ENCODE assay signal across 8 cellular contexts in the genomic region with DNA sequence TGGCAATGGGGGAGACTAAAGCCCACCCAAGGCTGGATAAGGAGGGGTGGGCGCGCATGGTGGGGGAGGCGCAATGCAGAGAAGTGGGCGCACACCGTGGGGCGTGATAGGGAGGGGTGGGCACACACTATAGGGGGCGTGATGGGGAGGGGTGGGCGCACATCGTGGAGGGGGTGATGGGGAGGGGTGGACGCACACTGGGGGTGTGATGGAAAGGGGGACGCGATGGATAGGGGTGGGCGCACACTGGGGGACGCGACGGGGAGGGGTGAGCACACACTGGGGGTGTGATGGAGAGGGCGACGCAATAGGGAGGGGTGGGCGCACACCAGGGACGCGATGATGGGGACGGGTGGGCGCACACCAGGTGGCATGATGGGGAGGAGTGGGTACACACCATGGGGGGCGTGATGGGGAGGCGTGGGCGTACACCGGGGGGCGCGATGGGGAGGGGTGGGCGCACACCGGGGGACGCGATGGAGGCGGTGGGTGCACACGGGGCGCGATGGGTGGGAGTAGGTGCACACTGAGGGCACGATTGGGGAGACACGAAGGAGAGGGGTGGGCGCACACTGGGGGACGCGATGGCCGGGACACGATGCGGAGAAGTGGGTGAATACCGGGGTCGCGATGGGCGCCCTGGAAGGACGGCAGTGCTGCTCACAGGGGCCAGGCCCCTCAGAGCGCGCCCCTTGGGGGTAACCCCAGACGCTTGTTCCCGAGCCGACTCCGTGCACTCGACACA. TPM values are rescaled to one million over a fixed set of nuclear protein-coding genes. Genes with fewer than 3 reads are reported as not detected.
DNase-seq lines count a peak whose midpoint lies in the region; TF ChIP-seq lines count a peak whose summit lies in the region.

No MANE protein-coding gene starts in this region.

- peaks cover 7% of the 10 kb centered on the region for H3K4me1 Mint-ChIP-seq in activated T-helper 2 cell treated with anti-CD3 and anti-CD28 coated beads, Interferon-gamma antibody, Interleukin-2, Interleukin-4, amounts not matched to agents 10 μg/mL and 5 μg/mL and 100 μg/mL, durations not matched to agents 14 hours and 24 hours and 36 hours (ENCODE audit: low read depth)

- peaks cover 14% of the 10 kb centered on the region for H3K9me3 Mint-ChIP-seq in activated T-helper 2 cell treated with anti-CD3 and anti-CD28 coated beads, Interferon-gamma antibody, Interleukin-2, Interleukin-4, amounts not matched to agents 10 μg/mL and 5 μg/mL and 100 μg/mL, durations not matched to agents 14 hours and 24 hours and 36 hours

- CTCF ChIA-PET in HEK293 (lab: Yijun Ruan, JAX), result no interaction called here

- H3K36me3 Mint-ChIP-seq in activated T-helper 2 cell treated with anti-CD3 and anti-CD28 coated beads, Interferon-gamma antibody, Interleukin-2, Interleukin-4, amounts not matched to agents 10 μg/mL and 5 μg/mL and 100 μg/mL, durations not matched to agents 14 hours and 24 hours and 36 hours (ENCODE audit: low read depth), result peaks cover 17% of the 10 kb centered on the region

- H3K27me3 ChIP-seq in iPS-18a (ENCODE audit: control insufficient read depth, insufficient read depth, low read length) (no peaks in the 10 kb centered on the region), subcutaneous abdominal adipose tissue (ENCODE audit: control insufficient read depth in 5 of 5, insufficient read depth in 4 of 5, low read length in 5 of 5) (no peaks in the 10 kb centered on the region)

- POLR2A ChIA-PET in HEK293 (lab: Yijun Ruan, JAX), result interaction anchor here (0.6 to 1.6 kb wide), 8 partner anchors 10 to 257 kb away, joined by 3 to 19 read pairs (median 4); a partner anchor contains a TSS

- H3K4me3 ChIP-seq in HEK293 (ENCODE audit: low read depth, low read length), result peak overlapping the region; percentile 44
- peak overlapping the region; percentile 74 for H3K4me3 ChIP-seq in iPS-18a (ENCODE audit: low read length)
- peak overlapping the region; percentile 13 to 73 (median 68) for H3K4me3 ChIP-seq in subcutaneous abdominal adipose tissue (ENCODE audit: low read depth in 1 of 5, low read length in 5 of 5)

- H3K4me1 ChIP-seq in HEK293 (ENCODE audit: control insufficient read depth, insufficient read depth, low read length) (no peaks in the 10 kb centered on the region), iPS-18a (ENCODE audit: control insufficient read depth, low read depth, low read length) (no peaks in the 10 kb centered on the region), subcutaneous abdominal adipose tissue (ENCODE audit: control insufficient read depth in 5 of 5, insufficient read depth in 5 of 5, low read length in 5 of 5) (peaks cover 0 to 36% (median 33%) of the 10 kb centered on the region in 5 donors)

- intact Hi-C loops in activated T-helper 2 cell treated with anti-CD3 and anti-CD28 coated beads, Interferon-gamma antibody, Interleukin-2, Interleukin-4, amounts not matched to agents 10 μg/mL and 5 μg/mL and 100 μg/mL, durations not matched to agents 14 hours and 24 hours and 36 hours (cut with micrococcal nuclease), result loop anchor here (1.0 to 10.0 kb wide), 4 partner anchors 55 to 1365 kb away; a partner anchor contains a TSS

- peak overlapping the region; percentile 11 for H3K27ac Mint-ChIP-seq in activated T-helper 2 cell treated with anti-CD3 and anti-CD28 coated beads, Interferon-gamma antibody, Interleukin-2, Interleukin-4, amounts not matched to agents 10 μg/mL and 5 μg/mL and 100 μg/mL, durations not matched to agents 14 hours and 24 hours and 36 hours

- no peak for TF ChIP-seq CTCF in HEK293 (tag by site-specific recombination; IDR thresholded peaks at IDR 0.05)

- H3K4me3 Mint-ChIP-seq in activated T-helper 2 cell treated with anti-CD3 and anti-CD28 coated beads, Interferon-gamma antibody, Interleukin-2, Interleukin-4, amounts not matched to agents 10 μg/mL and 5 μg/mL and 100 μg/mL, durations not matched to agents 14 hours and 24 hours and 36 hours (ENCODE audit: low read depth), result peak overlapping the region; percentile 71

- H3K27ac ChIP-seq in HEK293 (ENCODE audit: extremely low read depth, low read depth, low read length) (no peak overlapping the region; the same call in 1 of the 2 replicates), iPS-18a (ENCODE audit: low read length) (no peak overlapping the region), subcutaneous abdominal adipose tissue (ENCODE audit: low read depth, low read length) (no peak overlapping the region)

- H3K9me3 ChIP-seq in HEK293 (ENCODE audit: control insufficient read depth, insufficient read depth, low read depth, low read length) (no peaks in the 10 kb centered on the region), iPS-18a (ENCODE audit: control insufficient read depth, low read depth, low read length) (peaks cover 7% of the 10 kb centered on the region), subcutaneous abdominal adipose tissue (ENCODE audit: control insufficient read depth in 5 of 5, low read length in 5 of 5) (peaks cover 0 to 27% (median 22%) of the 10 kb centered on the region in 5 donors)

- no peak for DNase-seq in activated T-helper 2 cell treated with anti-CD3 and anti-CD28 coated beads, Interferon-gamma antibody, Interleukin-2, Interleukin-4, amounts not matched to agents 10 μg/mL and 5 μg/mL and 100 μg/mL, durations not matched to agents 14 hours and 24 hours and 36 hours (ENCODE audit: low spot score)
- DNase-seq in hypothalamus (lab: John Stamatoyannopoulos, UW) (no peak), germinal center (ENCODE audit: low spot score) (no peak)
- no peak for DNase-seq in effector CD4-positive, alpha-beta T cell
- no peak for DNase-seq in activated CD4-positive, alpha-beta T cell treated with anti-CD3 and anti-CD28 coated beads, Interleukin-2, amount 50 U/mL, for 4 hours

- H3K9ac ChIP-seq in iPS-18a (ENCODE audit: low read length) (peak overlapping the region; percentile 45), subcutaneous abdominal adipose tissue (ENCODE audit: low read length in 5 of 5) (peak overlapping the region in 2 of 5 donors; percentile 35 to 71)

- H3K36me3 ChIP-seq in HEK293 (ENCODE audit: control insufficient read depth in 2 of 2, insufficient read depth in 1 of 2, low read length in 2 of 2), result peaks cover 0 to 12% of the 10 kb centered on the region in 2 experiments; a peak in 2 of 3 replicates
- H3K36me3 ChIP-seq in iPS-18a (ENCODE audit: control insufficient read depth, low read depth, low read length), result peaks cover 5% of the 10 kb centered on the region
- peaks cover 0 to 20% (median 15%) of the 10 kb centered on the region in 5 donors for H3K36me3 ChIP-seq in subcutaneous abdominal adipose tissue (ENCODE audit: control insufficient read depth in 5 of 5, insufficient read depth in 5 of 5, low read length in 5 of 5)

- H3K27me3 Mint-ChIP-seq in activated T-helper 2 cell treated with anti-CD3 and anti-CD28 coated beads, Interferon-gamma antibody, Interleukin-2, Interleukin-4, amounts not matched to agents 10 μg/mL and 5 μg/mL and 100 μg/mL, durations not matched to agents 14 hours and 24 hours and 36 hours (ENCODE audit: low read depth), result peaks cover 2% of the 10 kb centered on the region

TF ChIP-seq in HEK293, 187 proteins besides CTCF, POLR2A, EP300 and RAD21 (continues in another document):
- TF ChIP-seq, protein P1, sequence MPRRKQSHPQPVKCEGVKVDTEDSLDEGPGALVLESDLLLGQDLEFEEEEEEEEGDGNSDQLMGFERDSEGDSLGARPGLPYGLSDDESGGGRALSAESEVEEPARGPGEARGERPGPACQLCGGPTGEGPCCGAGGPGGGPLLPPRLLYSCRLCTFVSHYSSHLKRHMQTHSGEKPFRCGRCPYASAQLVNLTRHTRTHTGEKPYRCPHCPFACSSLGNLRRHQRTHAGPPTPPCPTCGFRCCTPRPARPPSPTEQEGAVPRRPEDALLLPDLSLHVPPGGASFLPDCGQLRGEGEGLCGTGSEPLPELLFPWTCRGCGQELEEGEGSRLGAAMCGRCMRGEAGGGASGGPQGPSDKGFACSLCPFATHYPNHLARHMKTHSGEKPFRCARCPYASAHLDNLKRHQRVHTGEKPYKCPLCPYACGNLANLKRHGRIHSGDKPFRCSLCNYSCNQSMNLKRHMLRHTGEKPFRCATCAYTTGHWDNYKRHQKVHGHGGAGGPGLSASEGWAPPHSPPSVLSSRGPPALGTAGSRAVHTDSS (tag by site-specific recombination; IDR thresholded peaks at IDR 0.05), result no peak
- 0 out of 2 replicates have a peak, but pooled peaks have one; percentile 7 for TF ChIP-seq ZNF292 (tag by site-specific recombination; IDR thresholded peaks at IDR 0.05; ENCODE audit: borderline replicate concordance, low read depth)
- TF ChIP-seq SCRT2 (tag by site-specific recombination; IDR thresholded peaks at IDR 0.05), result no peak
- peak; percentile 71; the same call in 1 of the 2 replicates for TF ChIP-seq GLIS2 (tag by site-specific recombination; IDR thresholded peaks at IDR 0.05)
- TF ChIP-seq ZNF211 (tag by site-specific recombination; IDR thresholded peaks at IDR 0.05; ENCODE audit: low read depth), result 0 out of 2 replicates have a peak, but pooled peaks have one; percentile 46
- TF ChIP-seq, protein P2, sequence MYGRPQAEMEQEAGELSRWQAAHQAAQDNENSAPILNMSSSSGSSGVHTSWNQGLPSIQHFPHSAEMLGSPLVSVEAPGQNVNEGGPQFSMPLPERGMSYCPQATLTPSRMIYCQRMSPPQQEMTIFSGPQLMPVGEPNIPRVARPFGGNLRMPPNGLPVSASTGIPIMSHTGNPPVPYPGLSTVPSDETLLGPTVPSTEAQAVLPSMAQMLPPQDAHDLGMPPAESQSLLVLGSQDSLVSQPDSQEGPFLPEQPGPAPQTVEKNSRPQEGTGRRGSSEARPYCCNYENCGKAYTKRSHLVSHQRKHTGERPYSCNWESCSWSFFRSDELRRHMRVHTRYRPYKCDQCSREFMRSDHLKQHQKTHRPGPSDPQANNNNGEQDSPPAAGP (tag by site-specific recombination; IDR thresholded peaks at IDR 0.05), result 0 out of 2 replicates have a peak, but pooled peaks have one; percentile 19
- TF ChIP-seq ZNF423 (tag by site-specific recombination; IDR thresholded peaks at IDR 0.05), result peak; percentile 24; the same call in 1 of the 2 replicates
- peak; percentile 48; the same call in 1 of the 2 replicates for TF ChIP-seq KLF8 (tag by site-specific recombination; IDR thresholded peaks at IDR 0.05)

RNA-seq across cellular contexts. Expression of a gene that starts 0.9 kb away (rescaled TPM):
- total RNA-seq in activated T-helper 2 cell treated with anti-CD3 and anti-CD28 coated beads, Interferon-gamma antibody, Interleukin-2, Interleukin-4, amounts not matched to agents 10 μg/mL and 5 μg/mL and 100 μg/mL, durations not matched to agents 14 hours and 24 hours and 36 hours, result 86.1 and 87.0 TPM in 2 replicates

RNA-seq across cellular contexts. Expression of a gene that starts 15.3 kb away (rescaled TPM):
- 118 and 119 TPM in 2 replicates for total RNA-seq in activated T-helper 2 cell treated with anti-CD3 and anti-CD28 coated beads, Interferon-gamma antibody, Interleukin-2, Interleukin-4, amounts not matched to agents 10 μg/mL and 5 μg/mL and 100 μg/mL, durations not matched to agents 14 hours and 24 hours and 36 hours

RNA-seq across cellular contexts. Expression of a gene that starts 56.6 kb away (rescaled TPM):
- 48.1 and 48.3 TPM in 2 replicates for total RNA-seq in activated T-helper 2 cell treated with anti-CD3 and anti-CD28 coated beads, Interferon-gamma antibody, Interleukin-2, Interleukin-4, amounts not matched to agents 10 μg/mL and 5 μg/mL and 100 μg/mL, durations not matched to agents 14 hours and 24 hours and 36 hours
